Comparison of ENCODE assay signal across 13 cellular contexts in the genomic region with DNA sequence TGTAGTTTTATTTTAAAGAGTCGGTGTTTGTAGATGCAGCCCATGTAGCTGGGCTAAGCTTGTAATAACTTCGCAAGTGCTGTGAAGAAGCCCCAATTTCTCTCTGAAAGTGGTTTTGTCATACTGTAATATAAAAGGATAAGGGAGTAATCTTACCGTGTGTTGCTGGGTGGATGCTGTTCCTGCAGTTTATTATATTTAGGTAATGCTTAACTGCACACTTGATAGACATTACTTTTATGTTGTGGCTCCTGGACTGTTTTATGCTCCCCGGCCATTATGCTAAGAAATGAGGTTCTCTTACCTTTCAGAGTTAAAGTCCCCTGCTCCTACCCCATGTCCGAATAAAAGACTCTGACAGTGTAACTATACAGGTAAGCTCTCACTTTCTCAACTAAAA.
"Had no signal": no experiment of that assay in that cellular context is flagged by ENCODE, and none has a peak within 500 bp of the region (broad histone marks: within the 10 kb centered on the region; RNA-seq: fewer than 3 reads in every experiment).

No MANE protein-coding gene starts in this region.

- H3K27me3 ChIP-seq: SJSA1 had no signal

- H3K27ac ChIP-seq: SJSA1, SK-N-MC had no signal

- H3K36me3 ChIP-seq: SJSA1 had no signal

- H3K9me3 ChIP-seq: SJSA1 had no signal

- H3K4me3 ChIP-seq: SJSA1, SK-N-MC had no signal

- DNase-seq: KBM-7, NCI-H1092, NCI-H187, NCI-H2171, NCI-H226, NCI-H446, NCI-H510A, NCI-H774, Right ventricle myocardium superior, RPMI8226, SIG-M5 had no signal

- H3K4me1 ChIP-seq: SJSA1 had no signal
